ENCODE assay signal across 25 cellular contexts in the genomic region with DNA sequence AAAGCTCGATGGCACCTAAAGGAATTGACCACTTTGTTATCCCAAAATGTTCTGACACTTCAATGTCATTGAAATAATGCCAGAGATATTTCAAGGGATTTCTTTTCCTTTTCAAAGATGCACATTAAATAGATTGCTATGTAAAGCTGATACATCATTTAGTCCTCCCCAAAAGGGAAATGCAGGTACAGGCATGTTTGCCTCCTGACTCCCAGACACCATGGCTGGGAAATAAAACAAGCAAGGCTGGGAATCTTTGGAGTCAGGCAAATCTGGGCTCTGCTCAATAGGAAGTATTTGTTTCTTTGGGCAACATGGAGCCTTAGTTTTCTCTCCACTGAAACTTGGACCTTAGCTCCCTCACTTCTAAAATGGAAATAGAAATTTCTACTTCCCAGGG.
"Had no signal": no experiment of that assay in that cellular context is flagged by ENCODE, and none has a peak within 500 bp of the region (broad histone marks: within the 10 kb centered on the region; RNA-seq: fewer than 3 reads in every experiment).

No MANE protein-coding gene starts in this region.

- H3K9ac ChIP-seq: KMS-11 had no signal

- H3K4me2 ChIP-seq: KMS-11 had no signal

- H3K27me3 ChIP-seq: SJCRH30 had no signal

- DNase-seq: Kasumi-1, MV-4-11, NCI-H1048, NCI-H1105, NCI-H1417 treated with DMSO at 0.1 percent for 48 hours, NCI-H146, NCI-H1694 treated with DMSO at 0.1 percent for 48 hours, NCI-H1930, NCI-H2081, NCI-H2171, NCI-H226, NCI-H446, NCI-H510A, NCI-H524 treated with DMSO at 0.1 percent for 48 hours, NCI-H69, NCI-H774, RPMI8226, SHP77 treated with DMSO at 0.1 percent for 48 hours, SJCRH30 had no signal

- H3K4me1 ChIP-seq: SJCRH30 had no signal

- H3K9me3 ChIP-seq: SJCRH30 had no signal

- ATAC-seq: K562, Right ventricle myocardium inferior, SK-N-SH treated with all-trans-retinoic acid at 6 μM for 48 hours had no signal

- H3K4me3 ChIP-seq: K562, SJCRH30 had no signal

- H3K27ac ChIP-seq: KMS-11, SJCRH30 had no signal

- H3K36me3 ChIP-seq: SJCRH30 had no signal

- FAIRE-seq: HTR-8/SVneo, K562, RCC 7860 had no signal
